ENCODE assay signal across 1 cellular context in genomic region chr10:133379152-133379800, GRCh38.
TF ChIP-seq lines count a peak whose summit lies in the region.

Gene PAOX (plus strand): TSS chr10:133379262. CDS start chr10:133379317, 55 bp downstream.

TF ChIP-seq in HepG2, 621 proteins besides CTCF, POLR2A, EP300 and RAD21 (continued from another document):
- no peak for TF ChIP-seq CREB3 (CRISPR knock-in tag; IDR thresholded peaks at IDR 0.05)
- no peak for TF ChIP-seq MEIS1 (CRISPR knock-in tag; IDR thresholded peaks at IDR 0.05; ENCODE audit: borderline replicate concordance)
- TF ChIP-seq AHDC1 (CRISPR knock-in tag; IDR thresholded peaks at IDR 0.05; ENCODE audit: borderline replicate concordance), result no peak
- no peak for TF ChIP-seq CENPX (CRISPR knock-in tag; IDR thresholded peaks at IDR 0.05)
- no peak for TF ChIP-seq RFXAP (CRISPR knock-in tag; IDR thresholded peaks at IDR 0.05; ENCODE audit: borderline replicate concordance)
